ENCODE assay signal across 8 cellular contexts in the genomic region with DNA sequence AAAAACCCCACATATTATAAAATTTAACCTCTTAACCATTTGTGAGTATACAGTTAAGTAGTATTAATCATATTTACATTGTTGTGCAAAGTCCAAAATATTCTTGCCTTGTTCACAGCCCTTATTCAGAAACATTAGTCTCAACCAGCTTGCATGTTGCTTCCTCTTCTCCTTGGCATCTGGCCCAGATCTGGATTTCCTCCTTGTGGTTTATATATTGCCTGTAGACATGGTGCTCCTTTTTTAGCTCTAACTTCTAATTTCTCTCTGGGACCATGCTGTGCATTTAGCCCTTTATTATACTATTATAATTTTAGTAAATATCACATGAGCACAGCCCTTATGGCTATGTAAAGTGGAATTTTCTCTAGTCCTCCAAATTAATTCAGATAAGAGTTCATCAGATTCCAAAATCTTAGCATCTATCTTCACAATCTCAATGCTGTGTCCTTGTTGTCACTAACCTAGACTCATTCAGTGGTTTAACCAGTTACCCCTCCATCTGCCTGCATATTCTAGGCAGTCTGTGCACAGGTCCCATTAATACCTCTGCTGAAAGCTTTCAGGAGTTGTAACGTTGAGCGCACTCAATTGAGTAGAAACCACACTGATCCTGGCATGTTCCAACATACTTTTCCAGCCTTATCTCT. TPM values are rescaled to one million over a fixed set of nuclear protein-coding genes. Genes with fewer than 3 reads are reported as not detected.
DNase-seq lines count a peak whose midpoint lies in the region; ATAC-seq and TF ChIP-seq lines count a peak whose summit lies in the region.

No MANE protein-coding gene starts in this region.

- in situ Hi-C loops in brain microvascular endothelial cell (cut with HindIII; ENCODE audit: low pct_ligation_motif_present, low sequenced_read_pairs) = loop anchor here (25.0 kb wide), 2 partner anchors 91 to 341 kb away; partner anchors contain the start of gene WNT16

- no peak overlapping the region for H3K27ac ChIP-seq in brain microvascular endothelial cell
- peak overlapping the region in 1 of 2 donors; percentile 66 for H3K27ac ChIP-seq in left lung

- no peak overlapping the region for H3K27ac Mint-ChIP-seq in activated T-helper 2 cell treated with anti-CD3 and anti-CD28 coated beads, Interferon-gamma antibody, Interleukin-2, Interleukin-4, amounts not matched to agents 10 μg/mL and 5 μg/mL and 100 μg/mL, durations not matched to agents 14 hours and 24 hours and 36 hours

- H3K4me1 Mint-ChIP-seq in activated T-helper 2 cell treated with anti-CD3 and anti-CD28 coated beads, Interferon-gamma antibody, Interleukin-2, Interleukin-4, amounts not matched to agents 10 μg/mL and 5 μg/mL and 100 μg/mL, durations not matched to agents 14 hours and 24 hours and 36 hours (ENCODE audit: low read depth) = peaks cover 7% of the 10 kb centered on the region

- ATAC-seq in GM18502 (IDR thresholded peaks at IDR 0.05; ENCODE audit: poor library complexity, unreplicated experiment) = peak; percentile 50
- ATAC-seq in left lung = peak; percentile 83

- no peaks in the 10 kb centered on the region for H3K36me3 Mint-ChIP-seq in activated T-helper 2 cell treated with anti-CD3 and anti-CD28 coated beads, Interferon-gamma antibody, Interleukin-2, Interleukin-4, amounts not matched to agents 10 μg/mL and 5 μg/mL and 100 μg/mL, durations not matched to agents 14 hours and 24 hours and 36 hours (ENCODE audit: low read depth)

- H3K4me1 ChIP-seq in left lung = peaks cover 12 to 66% of the 10 kb centered on the region in 2 donors

- H3K27me3 Mint-ChIP-seq in activated T-helper 2 cell treated with anti-CD3 and anti-CD28 coated beads, Interferon-gamma antibody, Interleukin-2, Interleukin-4, amounts not matched to agents 10 μg/mL and 5 μg/mL and 100 μg/mL, durations not matched to agents 14 hours and 24 hours and 36 hours (ENCODE audit: low read depth) = peaks cover 43% of the 10 kb centered on the region

- intact Hi-C loops in left lung (cut with DNase I) = no loop called here
- intact Hi-C loops in activated T-helper 2 cell treated with anti-CD3 and anti-CD28 coated beads, Interferon-gamma antibody, Interleukin-2, Interleukin-4, amounts not matched to agents 10 μg/mL and 5 μg/mL and 100 μg/mL, durations not matched to agents 14 hours and 24 hours and 36 hours (cut with micrococcal nuclease) = no loop called here

- H3K4me3 Mint-ChIP-seq in activated T-helper 2 cell treated with anti-CD3 and anti-CD28 coated beads, Interferon-gamma antibody, Interleukin-2, Interleukin-4, amounts not matched to agents 10 μg/mL and 5 μg/mL and 100 μg/mL, durations not matched to agents 14 hours and 24 hours and 36 hours (ENCODE audit: low read depth) = no peak overlapping the region

- H3K4me3 ChIP-seq in AG10803 (ENCODE audit: low read length) (no peak overlapping the region), brain microvascular endothelial cell (ENCODE audit: low read depth, low read length) (no peak overlapping the region), left lung (no peak overlapping the region)

- H3K9me3 Mint-ChIP-seq in activated T-helper 2 cell treated with anti-CD3 and anti-CD28 coated beads, Interferon-gamma antibody, Interleukin-2, Interleukin-4, amounts not matched to agents 10 μg/mL and 5 μg/mL and 100 μg/mL, durations not matched to agents 14 hours and 24 hours and 36 hours = no peaks in the 10 kb centered on the region

- DNase-seq in AG10803 (ENCODE audit: low read depth) (peak; percentile 89), MV-4-11 (lab: John Stamatoyannopoulos, UW) (peak; percentile 96), brain microvascular endothelial cell (peak; percentile 94), left lung (peak in 1 of 2 donors; percentile 80), NCI-H1930 (lab: John Stamatoyannopoulos, UW) (no peak), NCI-H1417 treated with DMSO at 0.1 percent for 48 hours (lab: John Stamatoyannopoulos, UW) (no peak)
- no peak for DNase-seq in activated T-helper 2 cell treated with anti-CD3 and anti-CD28 coated beads, Interferon-gamma antibody, Interleukin-2, Interleukin-4, amounts not matched to agents 10 μg/mL and 5 μg/mL and 100 μg/mL, durations not matched to agents 14 hours and 24 hours and 36 hours (ENCODE audit: low spot score)

- H3K27me3 ChIP-seq in brain microvascular endothelial cell (replicated peaks) = no peaks in the 10 kb centered on the region
- peaks cover 0 to 7% of the 10 kb centered on the region in 2 donors for H3K27me3 ChIP-seq in left lung

- H3K9me3 ChIP-seq in left lung = no peaks in the 10 kb centered on the region

- TF ChIP-seq CTCF in AG10803 (conservative IDR thresholded peaks at IDR 0.05; ENCODE audit: low read length) = no peak
- no peak for TF ChIP-seq CTCF in brain microvascular endothelial cell (IDR thresholded peaks at IDR 0.05; ENCODE audit: low read depth, low read length, missing control alignments)
- TF ChIP-seq CTCF in left lung (IDR thresholded peaks at IDR 0.05) = no peak

- H3K36me3 ChIP-seq in brain microvascular endothelial cell (replicated peaks) (no peaks in the 10 kb centered on the region), left lung (no peaks in the 10 kb centered on the region)

RNA-seq across cellular contexts. Expression of gene CPED1, which starts 7.9 kb away (rescaled TPM):
- total RNA-seq in left lung = 10 to 100 TPM in 1 of 2 donors, 1 to 10 TPM in 1; 8.8 to 14.1 TPM
- total RNA-seq in activated T-helper 2 cell treated with anti-CD3 and anti-CD28 coated beads, Interferon-gamma antibody, Interleukin-2, Interleukin-4, amounts not matched to agents 10 μg/mL and 5 μg/mL and 100 μg/mL, durations not matched to agents 14 hours and 24 hours and 36 hours = not detected in 2 replicates

RNA-seq across cellular contexts. Expression of gene ING3, which starts 45.9 kb away (rescaled TPM):
- total RNA-seq in left lung = 10 to 100 TPM; 13.1 to 17.8 TPM
- total RNA-seq in activated T-helper 2 cell treated with anti-CD3 and anti-CD28 coated beads, Interferon-gamma antibody, Interleukin-2, Interleukin-4, amounts not matched to agents 10 μg/mL and 5 μg/mL and 100 μg/mL, durations not matched to agents 14 hours and 24 hours and 36 hours = 22.6 and 22.9 TPM in 2 replicates

Comparison
In these comparisons a context has a peak if more than half of its experiments do, and no peak if none do; other contexts are left out.
1. DNase-seq: peak in AG10803 (single experiment), MV-4-11 (single experiment) and brain microvascular endothelial cell (single experiment); none in NCI-H1930 (0 of 2), NCI-H1417 treated with DMSO at 0.1 percent for 48 hours (single experiment) and activated T-helper 2 cell treated with anti-CD3 and anti-CD28 coated beads, Interferon-gamma antibody, Interleukin-2, Interleukin-4, amounts not matched to agents 10 μg/mL and 5 μg/mL and 100 μg/mL, durations not matched to agents 14 hours and 24 hours and 36 hours (single experiment).